Comparison of ENCODE assay signal across 8 cellular contexts in the genomic region with DNA sequence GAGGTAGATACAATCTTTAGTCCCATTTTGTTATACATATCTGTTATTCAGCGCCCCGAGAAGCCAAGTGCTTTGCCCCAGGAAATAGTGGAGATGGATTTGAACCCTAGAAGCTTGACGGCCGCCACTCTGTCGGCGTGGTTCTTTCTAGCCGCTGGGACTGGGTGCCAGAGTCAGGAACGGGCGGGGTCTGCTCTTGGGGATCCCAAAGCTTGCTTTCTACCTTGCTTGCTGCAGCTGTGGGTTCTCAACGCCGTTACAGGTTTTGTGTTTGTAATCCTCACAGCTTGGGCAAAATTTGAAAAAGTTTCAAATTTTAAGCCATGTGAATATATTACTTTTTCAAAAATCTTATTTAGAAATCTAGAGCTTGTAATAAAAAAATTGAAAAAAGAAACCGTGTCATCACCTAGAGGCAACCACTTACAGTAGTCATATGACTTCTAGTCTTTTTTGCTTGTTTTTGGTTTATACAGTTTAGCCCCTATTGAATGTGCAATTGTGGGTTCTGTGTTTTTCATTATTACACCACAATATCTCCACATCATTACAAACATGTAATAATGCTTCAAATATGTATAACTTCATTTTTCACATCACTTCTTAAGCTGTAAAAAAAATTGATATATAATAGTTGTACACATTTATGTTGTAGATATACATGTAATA. TPM values are rescaled to one million over a fixed set of nuclear protein-coding genes. Genes with fewer than 3 reads are reported as not detected.
DNase-seq lines count a peak whose midpoint lies in the region; ATAC-seq, FAIRE-seq and TF ChIP-seq lines count a peak whose summit lies in the region.

No MANE protein-coding gene starts in this region.

- peak overlapping the region; percentile 95 for H3K27ac ChIP-seq in IMR-90 (ENCODE audit: insufficient read depth, low read length)
- H3K27ac ChIP-seq in esophagus (ENCODE audit: low read depth in 2 of 2, low read length in 1 of 2) = peak overlapping the region; percentile 84 to 98

- peak overlapping the region; percentile 61; the same call in 1 of the 2 replicates for H2BK120ac ChIP-seq in IMR-90 (ENCODE audit: low read depth, low read length)

- H3K9me3 ChIP-seq in IMR-90 (ENCODE audit: control insufficient read depth, insufficient read depth, low read length) = no peaks in the 10 kb centered on the region
- no peaks in the 10 kb centered on the region for H3K9me3 ChIP-seq in esophagus (ENCODE audit: control insufficient read depth in 2 of 2, insufficient read depth in 1 of 2, low read depth in 1 of 2, low read length in 1 of 2)

- H3K18ac ChIP-seq in IMR-90 (ENCODE audit: low read depth, low read length) = peak overlapping the region; percentile 65

- peak overlapping the region; percentile 80 for H3K4me2 ChIP-seq in IMR-90 (ENCODE audit: low read depth, low read length)

- no peak for TF ChIP-seq POLR2A in IMR-90 (IDR thresholded peaks at IDR 0.05; ENCODE audit: low read depth, low read length)

- peak; percentile 13 for ATAC-seq in IMR-90 (ENCODE audit: low read depth)

- no peaks in the 10 kb centered on the region for H3K27me3 Mint-ChIP-seq in activated CD4-positive, alpha-beta T cell treated with anti-CD3 and anti-CD28 coated beads, Interleukin-2, amount 10 ng/mL, durations not matched to agents 7 days and 5 days
- peaks cover 3% of the 10 kb centered on the region for H3K27me3 Mint-ChIP-seq in nephron (ENCODE audit: low read depth)

- H3K27ac Mint-ChIP-seq in activated CD4-positive, alpha-beta T cell treated with anti-CD3 and anti-CD28 coated beads, Interleukin-2, amount 10 ng/mL, durations not matched to agents 7 days and 5 days = peak overlapping the region; percentile 94
- H3K27ac Mint-ChIP-seq in nephron = peak overlapping the region; percentile 96 to 100 (median 99)

- FAIRE-seq in GM19239 (lab: Jason Lieb, UNC) = no peak

- peak overlapping the region; percentile 84 for H3K9ac ChIP-seq in IMR-90 (ENCODE audit: low read depth, low read length)

- CTCF ChIA-PET in IMR-90 (lab: Yijun Ruan, JAX) = interaction anchor here (0.6 to 4.3 kb wide), 3 partner anchors 9 to 204 kb away, joined by 3 to 24 read pairs (median 3); no protein-coding TSS in a partner anchor
- CTCF ChIA-PET in activated CD4-positive, alpha-beta T cell treated with anti-CD3 and anti-CD28 coated beads, Interleukin-2, amount 10 ng/mL, durations not matched to agents 7 days and 5 days (lab: Charles Lee) = interaction anchor here (0.6 to 3.4 kb wide), 7 partner anchors 13 to 374 kb away, joined by 3 to 36 read pairs (median 4); partner anchors contain the start of gene ITCH

- H4K5ac ChIP-seq in IMR-90 (ENCODE audit: low read depth, low read length) = peak overlapping the region; percentile 92

- peaks cover 7% of the 10 kb centered on the region for H4K20me1 ChIP-seq in IMR-90 (ENCODE audit: insufficient read depth, low read length)

- TF ChIP-seq RAD21 in IMR-90 (IDR thresholded peaks at IDR 0.05; ENCODE audit: low read length) = no peak

- H2BK5ac ChIP-seq in IMR-90 (ENCODE audit: low read depth, low read length, poor library complexity, severe bottlenecking) = peak overlapping the region; percentile 87

- peak overlapping the region; percentile 79 for H2AK5ac ChIP-seq in IMR-90 (ENCODE audit: low read depth, low read length)

- H3K9me3 Mint-ChIP-seq in activated CD4-positive, alpha-beta T cell treated with anti-CD3 and anti-CD28 coated beads, Interleukin-2, amount 10 ng/mL, durations not matched to agents 7 days and 5 days = no peaks in the 10 kb centered on the region
- no peaks in the 10 kb centered on the region for H3K9me3 Mint-ChIP-seq in nephron

- WGBS in IMR-90 (ENCODE audit: extremely low coverage in 2 of 2, insufficient read length in 1 of 2), 2 experiments = no CpG with 5 or more reads among the region's 12 CpGs
- 0% methylated on average over 12 of the region's 12 CpGs for WGBS in esophagus, 2 donors

- H3K4ac ChIP-seq in IMR-90 (ENCODE audit: low read depth, low read length) = peak overlapping the region; percentile 95

- H2AFZ ChIP-seq in IMR-90 (replicated peaks; ENCODE audit: low read length, poor library complexity) = peak overlapping the region; percentile 94

- H2AK9ac ChIP-seq in IMR-90 (replicated peaks; ENCODE audit: low read depth, low read length, poor library complexity) = peak overlapping the region; percentile 100

- POLR2A ChIA-PET in IMR-90 (lab: Charles Lee; ENCODE audit: unreplicated experiment) = no interaction called here
- POLR2A ChIA-PET in activated CD4-positive, alpha-beta T cell treated with anti-CD3 and anti-CD28 coated beads, Interleukin-2, amount 10 ng/mL, durations not matched to agents 7 days and 5 days (lab: Charles Lee) = interaction anchor here (0.6 kb wide), 1 partner anchor 116 kb away, joined by 4 read pairs; no protein-coding TSS in a partner anchor

- dilution Hi-C loops in IMR-90 (cut with HindIII; ENCODE audit: low sequenced_read_pairs, unreplicated experiment) = no loop called here

- H3K9me1 ChIP-seq in IMR-90 (ENCODE audit: insufficient read depth, low read length) = peaks cover 13% of the 10 kb centered on the region

- H3K14ac ChIP-seq in IMR-90 (replicated peaks; ENCODE audit: low read depth, low read length) = peak overlapping the region; percentile 99

- H3K27me3 ChIP-seq in IMR-90 (ENCODE audit: control insufficient read depth, insufficient read depth, low read length) (no peaks in the 10 kb centered on the region), esophagus (ENCODE audit: control insufficient read depth in 1 of 2, insufficient read depth in 2 of 2, low read length in 2 of 2) (no peaks in the 10 kb centered on the region)

- peak; percentile 62 for DNase-seq in NCI-H82 (lab: John Stamatoyannopoulos, UW)
- no peak for DNase-seq in NCI-H82 treated with DMSO at 0.1 percent for 48 hours (lab: John Stamatoyannopoulos, UW; ENCODE audit: unreplicated experiment)
- no peak for DNase-seq in IMR-90
- DNase-seq in activated CD4-positive, alpha-beta T cell treated with anti-CD3 and anti-CD28 coated beads, Interleukin-2, amount 10 ng/mL, durations not matched to agents 7 days and 5 days = peak; percentile 54
- no peak for DNase-seq in GM19239 (ENCODE audit: insufficient read length, low spot score)
- DNase-seq in NCI-H446 (lab: John Stamatoyannopoulos, UW) = no peak

- H4K8ac ChIP-seq in IMR-90 (ENCODE audit: low read depth in 2 of 2, low read length in 2 of 2) = peak overlapping the region; percentile 81 to 91

- peak overlapping the region; percentile 89 for H3K4me3 ChIP-seq in IMR-90 (ENCODE audit: insufficient read depth, low read depth, low read length)
- H3K4me3 ChIP-seq in esophagus (ENCODE audit: low read depth in 1 of 2, low read length in 2 of 2) = peak overlapping the region; percentile 70 to 82

- peak overlapping the region; percentile 22; the same call in 1 of the 2 replicates for H2BK20ac ChIP-seq in IMR-90 (ENCODE audit: low read depth, low read length)

- peaks cover 14 to 71% of the 10 kb centered on the region in 2 experiments; a peak in 3 of 4 replicates for H3K79me1 ChIP-seq in IMR-90 (ENCODE audit: low read depth in 1 of 2, low read length in 2 of 2)

- BruUV-seq in IMR-90 (replicated peaks; lab: Mats Ljungman, UMichigan) = no TSS peak

- no peak for TF ChIP-seq CTCF in IMR-90 (conservative IDR thresholded peaks at IDR 0.05; ENCODE audit: low read depth, low read length)
- no peak for TF ChIP-seq CTCF in nephron (IDR thresholded peaks at IDR 0.05; ENCODE audit: unreplicated experiment in 3 of 3)

- peak overlapping the region; percentile 30; the same call in 1 of the 3 replicates for H2BK15ac ChIP-seq in IMR-90 (ENCODE audit: low read depth, low read length)

- peak overlapping the region; percentile 76 for H3K56ac ChIP-seq in IMR-90 (ENCODE audit: extremely low read depth, insufficient read depth, low read length)

- H3K36me3 ChIP-seq in IMR-90 (ENCODE audit: control insufficient read depth, insufficient read depth, low read length) (peaks cover 5% of the 10 kb centered on the region), esophagus (ENCODE audit: control insufficient read depth in 2 of 2, insufficient read depth in 2 of 2, low read length in 1 of 2) (peaks cover 2 to 3% of the 10 kb centered on the region in 2 donors)

- H3K4me3 Mint-ChIP-seq in activated CD4-positive, alpha-beta T cell treated with anti-CD3 and anti-CD28 coated beads, Interleukin-2, amount 10 ng/mL, durations not matched to agents 7 days and 5 days = peak overlapping the region; percentile 97
- H3K4me3 Mint-ChIP-seq in nephron = peak overlapping the region; percentile 93 to 98 (median 98)

- peaks cover 32% of the 10 kb centered on the region for H3K4me1 Mint-ChIP-seq in activated CD4-positive, alpha-beta T cell treated with anti-CD3 and anti-CD28 coated beads, Interleukin-2, amount 10 ng/mL, durations not matched to agents 7 days and 5 days
- peaks cover 50% of the 10 kb centered on the region for H3K4me1 Mint-ChIP-seq in nephron

- peak overlapping the region; percentile 86 for H4K91ac ChIP-seq in IMR-90 (ENCODE audit: insufficient read depth, low read depth, low read length)

- peak overlapping the region; percentile 91 for H3K23ac ChIP-seq in IMR-90 (ENCODE audit: low read depth, low read length)

- intact Hi-C loops in IMR-90 (cut with micrococcal nuclease) = no loop called here

- in situ Hi-C loops in IMR-90 (cut with MboI; ENCODE audit: low sequenced_read_pairs) = loop anchor here (5.0 kb wide), 1 partner anchor 205 kb away; no protein-coding TSS in a partner anchor

- peaks cover 9% of the 10 kb centered on the region for H3K4me1 ChIP-seq in IMR-90 (ENCODE audit: control insufficient read depth, insufficient read depth, low read length)
- H3K4me1 ChIP-seq in esophagus (ENCODE audit: control insufficient read depth in 2 of 2, insufficient read depth in 2 of 2, low read length in 1 of 2) = no peaks in the 10 kb centered on the region

- H3K36me3 Mint-ChIP-seq in activated CD4-positive, alpha-beta T cell treated with anti-CD3 and anti-CD28 coated beads, Interleukin-2, amount 10 ng/mL, durations not matched to agents 7 days and 5 days (ENCODE audit: low read depth) = peaks cover 9% of the 10 kb centered on the region
- H3K36me3 Mint-ChIP-seq in nephron (ENCODE audit: low read depth) = peaks cover 15% of the 10 kb centered on the region

RNA-seq across cellular contexts. Expression of gene DYNLRB1, which starts 0.8 kb away (rescaled TPM):
- 78.0 and 82.4 TPM in 2 replicates for total RNA-seq in IMR-90 (2012; rRNA removed)
- polyA plus RNA-seq in IMR-90 (2012; rRNA removed) (380 and 406 TPM in 2 replicates), esophagus (100 to 1,000 TPM; 140 to 189 TPM)
- 425 and 634 TPM in 2 replicates for polyA plus RNA-seq in IMR-90 (2012; cell fraction: cytosol; rRNA removed)
- 82.6 and 188 TPM in 2 replicates for polyA plus RNA-seq in IMR-90 (2012; cell fraction: nucleus; rRNA removed; ENCODE audit: low replicate concordance)
- total RNA-seq in activated CD4-positive, alpha-beta T cell treated with anti-CD3 and anti-CD28 coated beads, Interleukin-2, amount 10 ng/mL, durations not matched to agents 7 days and 5 days = 100 to 1,000 TPM in 1 of 2 experiments, 10 to 100 TPM in 1; 90.5 to 105 TPM

RNA-seq across cellular contexts. Expression of gene MAP1LC3A, which starts 41.5 kb away (rescaled TPM):
- 10.0 and 12.5 TPM in 2 replicates for total RNA-seq in IMR-90 (2012; rRNA removed)
- polyA plus RNA-seq in IMR-90 (2012; rRNA removed) (39.7 and 50.7 TPM in 2 replicates), esophagus (10 to 100 TPM; 28.7 to 29.5 TPM)
- polyA plus RNA-seq in IMR-90 (2012; cell fraction: cytosol; rRNA removed) = 42.3 and 104 TPM in 2 replicates
- polyA plus RNA-seq in IMR-90 (2012; cell fraction: nucleus; rRNA removed; ENCODE audit: low replicate concordance) = 149 and 281 TPM in 2 replicates
- 1 to 10 TPM; 2.6 to 2.7 TPM for total RNA-seq in activated CD4-positive, alpha-beta T cell treated with anti-CD3 and anti-CD28 coated beads, Interleukin-2, amount 10 ng/mL, durations not matched to agents 7 days and 5 days

Comparison
In these comparisons a context has a peak if more than half of its experiments do, and no peak if none do; other contexts are left out.
1. DNase-seq: peak in NCI-H82 (single experiment) and activated CD4-positive, alpha-beta T cell treated with anti-CD3 and anti-CD28 coated beads, Interleukin-2, amount 10 ng/mL, durations not matched to agents 7 days and 5 days (single experiment); none in NCI-H82 treated with DMSO at 0.1 percent for 48 hours (single experiment), IMR-90 (single experiment), GM19239 (single experiment) and NCI-H446 (0 of 2).